In genomic region chr21:33642027-33642895, GRCh38 we compare ENCODE assay signal across 8 cellular contexts. TPM values are rescaled to one million over a fixed set of nuclear protein-coding genes. Genes with fewer than 3 reads are reported as not detected.
DNase-seq lines count a peak whose midpoint lies in the region; ATAC-seq, FAIRE-seq and TF ChIP-seq lines count a peak whose summit lies in the region.

Gene ITSN1 (plus strand): TSS chr21:33642501. CDS start chr21:33718829, 76,328 bp downstream.

- peak; percentile 23; the same call in 1 of the 2 replicates for TF ChIP-seq POLR2A in GM12892 (IDR thresholded peaks at IDR 0.05; ENCODE audit: low read depth, low read length)
- TF ChIP-seq POLR2A in upper lobe of left lung (IDR thresholded peaks at IDR 0.05) = peak in 3 of 4 donors; percentile 33 to 91 (median 80)

- WGBS in upper lobe of left lung, 2 donors = 0 to 2% methylated on average over 28 to 66 of the region's 71 CpGs

- peak in 1 of 4 donors; percentile 57 for TF ChIP-seq EP300 in upper lobe of left lung (IDR thresholded peaks at IDR 0.05)

- peak; percentile 84 for ATAC-seq in HG02884 (IDR thresholded peaks at IDR 0.05; ENCODE audit: unreplicated experiment)
- peak; percentile 89 to 95 for ATAC-seq in left cardiac atrium
- peak; percentile 95 to 98 for ATAC-seq in upper lobe of left lung (ENCODE audit: low FRiP score in 2 of 2)

- peak within 1 kb of the TSS; percentile 85 to 94 (median 91) for H3K27ac ChIP-seq in upper lobe of left lung

- peak within 1 kb of the TSS; percentile 71 to 99 (median 96) for H3K4me3 ChIP-seq in upper lobe of left lung

- DNase-seq in GM12892 (ENCODE audit: insufficient read length) (peak; percentile 80), NCI-H146 treated with DMSO at 0.1 percent for 48 hours (lab: John Stamatoyannopoulos, UW; ENCODE audit: unreplicated experiment) (peak; percentile 94), T-helper 1 cell (peak; percentile 98 to 100 (median 99)), amygdala (lab: John Stamatoyannopoulos, UW) (peak; percentile 83 to 100 (median 100)), left cardiac atrium (peak; percentile 100), posterior vena cava (ENCODE audit: low spot score) (peak; percentile 100), upper lobe of left lung (peak; percentile 94 to 100)

- no peak for FAIRE-seq in GM12892 (lab: Jason Lieb, UNC)

- H3K36me3 ChIP-seq in upper lobe of left lung = no peaks in the 10 kb centered on the region

- intact Hi-C loops in left cardiac atrium (cut with DNase I) = loop anchor here in 1 of 2 donors (10.0 kb wide), 2 partner anchors 113 to 253 kb away; no protein-coding TSS in a partner anchor
- intact Hi-C loops in posterior vena cava (cut with DNase I) = loop anchor here (10.0 kb wide), 2 partner anchors 253 to 263 kb away; no protein-coding TSS in a partner anchor

- H3K27me3 ChIP-seq in upper lobe of left lung = no peaks in the 10 kb centered on the region

- peaks cover 12 to 39% (median 27%) of the 10 kb centered on the region in 4 donors for H3K4me1 ChIP-seq in upper lobe of left lung

- no peak for TF ChIP-seq CTCF in upper lobe of left lung (IDR thresholded peaks at IDR 0.05)

- no peaks in the 10 kb centered on the region for H3K9me3 ChIP-seq in upper lobe of left lung

RNA-seq across cellular contexts. Expression of gene ITSN1, which starts in this region (rescaled TPM):
- 1.2 TPM for polyA plus RNA-seq in GM12892 (2012; ENCODE audit: missing spikeins)
- total RNA-seq in left cardiac atrium (10 to 100 TPM; 59.2 to 75.3 TPM), posterior vena cava (10 to 100 TPM; 60.9 to 73.0 TPM), upper lobe of left lung (100 to 1,000 TPM in 1 of 6 donors, 10 to 100 TPM in 5; 19.3 to 103 (median 38.7) TPM)

Comparison
In these comparisons a context has a peak if more than half of its experiments do, and no peak if none do; other contexts are left out.
1. Peak in every context shown above with its lines: DNase-seq, ATAC-seq, H3K4me3 ChIP-seq and H3K27ac ChIP-seq.